ENCODE assay signal across 18 cellular contexts in the genomic region with DNA sequence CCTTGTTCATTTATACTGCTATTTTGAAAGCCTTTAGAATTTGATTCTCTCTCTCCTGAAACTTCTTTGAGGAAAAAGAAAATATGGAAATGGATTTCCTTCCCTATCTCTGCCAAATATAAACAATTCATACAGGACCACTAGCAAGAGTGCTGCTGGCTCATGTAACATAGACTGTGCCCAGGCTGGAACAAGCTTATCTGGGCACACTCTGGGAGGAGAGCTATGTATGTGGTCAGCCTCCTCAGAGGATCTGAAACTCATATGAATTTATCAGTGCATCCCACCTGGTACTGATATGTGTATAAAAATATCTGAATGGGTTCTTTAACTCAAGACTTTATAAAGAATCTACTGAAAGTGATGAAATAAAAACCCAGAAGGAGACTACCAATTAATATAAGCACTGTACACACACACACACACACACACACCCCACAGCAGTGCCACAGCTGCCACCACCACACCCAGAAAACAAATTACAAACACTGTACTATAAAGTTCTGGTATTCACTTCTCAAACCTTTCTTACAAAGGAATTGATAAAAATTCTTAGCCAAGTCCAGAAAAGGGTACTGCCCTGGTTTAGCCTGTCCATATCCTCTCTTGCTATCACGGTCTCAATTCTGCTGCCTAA.
"Had no signal": no experiment of that assay in that cellular context is flagged by ENCODE, and none has a peak within 500 bp of the region (broad histone marks: within the 10 kb centered on the region; RNA-seq: fewer than 3 reads in every experiment).

No MANE protein-coding gene starts in this region.

- H3K36me3 ChIP-seq: adrenal gland, breast epithelium, tibial nerve, vagina had no signal

- H2AFZ ChIP-seq: hepatocyte had no signal

- DNase-seq: activated CD4-positive, alpha-beta T cell treated with anti-CD3 and anti-CD28 coated beads for 36 hours; activated CD4-positive, alpha-beta T cell treated with anti-CD3 and anti-CD28 coated beads, Interleukin-2, amount 50 U/mL, for 48 hours; activated gamma-delta T cell; cerebellar nuclear complex; cortex of kidney; left cardiac atrium; midbrain; occipital lobe; stimulated activated CD4-positive, alpha-beta T cell treated with anti-CD3 and anti-CD28 coated beads, Interleukin-12 subunit alpha, Interleukin-12 subunit beta, amount 100 ng/mL, for 4 hours; stimulated activated CD4-positive, alpha-beta T cell treated with anti-CD3 and anti-CD28 coated beads, Interleukin-1b, Interleukin-23, amount 100 ng/mL, for 48 hours; stimulated activated naive CD8-positive, alpha-beta T cell treated with anti-CD3 and anti-CD28 coated beads, Interleukin-15, Interleukin-2, amounts not matched to agents 100 U/mL and 50 U/mL, for 24 hours; T-helper 2 cell had no signal

- H3K79me2 ChIP-seq: hepatocyte had no signal

- H3K4me2 ChIP-seq: hepatocyte had no signal

- ATAC-seq: activated CD4-positive, alpha-beta T cell treated with anti-CD3 and anti-CD28 coated beads for 36 hours; stimulated activated naive CD8-positive, alpha-beta T cell treated with anti-CD3 and anti-CD28 coated beads, Interleukin-15, Interleukin-2, amounts not matched to agents 100 U/mL and 50 U/mL, for 24 hours; WTC11 had no signal

- H3K4me3 ChIP-seq: adrenal gland, breast epithelium, hepatocyte, tibial nerve, vagina had no signal

- H3K9me3 ChIP-seq: adrenal gland, breast epithelium, vagina had no signal

- H3K27me3 ChIP-seq: adrenal gland, breast epithelium, hepatocyte, tibial nerve, vagina had no signal

- H3K4me1 ChIP-seq: adrenal gland, breast epithelium, tibial nerve had no signal

- H3K27ac ChIP-seq: adrenal gland, breast epithelium, hepatocyte, tibial nerve, vagina had no signal
